Comparison of ENCODE assay signal across 1 cellular context in genomic region chr2:203649176-203649814, GRCh38.
TF ChIP-seq lines count a peak whose summit lies in the region.

No MANE protein-coding gene starts in this region.

TF ChIP-seq in HepG2, 621 proteins besides CTCF, POLR2A, EP300 and RAD21 (continued from another document and continues in another):
- TF ChIP-seq HMGXB3 (CRISPR knock-in tag; IDR thresholded peaks at IDR 0.05; ENCODE audit: borderline replicate concordance) (no peak), ZNF512 (CRISPR knock-in tag; IDR thresholded peaks at IDR 0.05) (no peak), U2AF1 (optimal IDR thresholded peaks at IDR 0.05; ENCODE audit: low read depth, low read length) (no peak), FLYWCH1 (CRISPR knock-in tag; IDR thresholded peaks at IDR 0.05) (no peak), SP5 (CRISPR knock-in tag; IDR thresholded peaks at IDR 0.05; ENCODE audit: borderline replicate concordance, low read depth) (no peak), ZNF275 (CRISPR knock-in tag; IDR thresholded peaks at IDR 0.05; ENCODE audit: borderline replicate concordance) (0 out of 2 replicates have a peak, but pooled peaks have one; percentile 40), ZNF615 (CRISPR knock-in tag; IDR thresholded peaks at IDR 0.05; ENCODE audit: borderline replicate concordance) (no peak), ZBTB10 (CRISPR knock-in tag; IDR thresholded peaks at IDR 0.05; ENCODE audit: borderline replicate concordance) (0 out of 2 replicates have a peak, but pooled peaks have one; percentile 35), CCDC6 (CRISPR knock-in tag; IDR thresholded peaks at IDR 0.05) (0 out of 2 replicates have a peak, but pooled peaks have one; percentile 60), MTF2 (CRISPR knock-in tag; IDR thresholded peaks at IDR 0.05; ENCODE audit: borderline replicate concordance) (no peak), E2F2 (CRISPR knock-in tag; IDR thresholded peaks at IDR 0.05; ENCODE audit: borderline replicate concordance) (no peak), CCAR2 (optimal IDR thresholded peaks at IDR 0.05; ENCODE audit: low read depth, low read length) (no peak), ZSCAN5A (CRISPR knock-in tag; IDR thresholded peaks at IDR 0.05; ENCODE audit: borderline replicate concordance) (peak; percentile 58; the same call in 1 of the 2 replicates), REPIN1 (CRISPR knock-in tag; IDR thresholded peaks at IDR 0.05; ENCODE audit: borderline replicate concordance, low read depth) (no peak), ZNF143 (CRISPR knock-in tag; IDR thresholded peaks at IDR 0.05) (no peak), ZNF343 (CRISPR knock-in tag; IDR thresholded peaks at IDR 0.05) (no peak), SKI (IDR thresholded peaks at IDR 0.05; ENCODE audit: partially characterized antibody) (no peak), HMG20A (CRISPR knock-in tag; IDR thresholded peaks at IDR 0.05; ENCODE audit: borderline replicate concordance) (no peak), SIX4 (CRISPR knock-in tag; IDR thresholded peaks at IDR 0.05) (no peak), SNAPC4 (CRISPR knock-in tag; IDR thresholded peaks at IDR 0.05) (no peak), ZNF282 (IDR thresholded peaks at IDR 0.05; ENCODE audit: partially characterized antibody) (no peak), ZFX (CRISPR knock-in tag; IDR thresholded peaks at IDR 0.05; ENCODE audit: low read depth) (no peak), CHD2 (IDR thresholded peaks at IDR 0.05; ENCODE audit: low read depth, low read length) (no peak), LRRFIP1 (CRISPR knock-in tag; conservative IDR thresholded peaks at IDR 0.05) (no peak), ZNF30 (CRISPR knock-in tag; IDR thresholded peaks at IDR 0.05) (no peak), SRSF4 (IDR thresholded peaks at IDR 0.05; ENCODE audit: low read depth, low read length, poor library complexity, severe bottlenecking) (no peak), RNF219 (CRISPR knock-in tag; IDR thresholded peaks at IDR 0.05) (no peak), MED13 (CRISPR knock-in tag; IDR thresholded peaks at IDR 0.05) (no peak), GABPA (IDR thresholded peaks at IDR 0.05; ENCODE audit: low read depth, low read length) (no peak), GABPA (CRISPR knock-in tag; IDR thresholded peaks at IDR 0.05; ENCODE audit: low read depth) (no peak)
